In genomic region chr7:22193361-22194016, GRCh38 we compare ENCODE assay signal across 9 cellular contexts.
DNase-seq lines count a peak whose midpoint lies in the region; ATAC-seq lines count a peak whose summit lies in the region.
"Had no signal": no experiment of that assay in that cellular context is flagged by ENCODE, and none has a peak within 500 bp of the region (broad histone marks: within the 10 kb centered on the region; RNA-seq: fewer than 3 reads in every experiment).

No MANE protein-coding gene starts in this region.

- peak overlapping the region; percentile 76 for H3K27ac ChIP-seq in layer of hippocampus (ENCODE audit: low read depth, low read length)

- peak; percentile 81 for DNase-seq in NCI-H1092 treated with DMSO at 0.1 percent for 48 hours (lab: John Stamatoyannopoulos, UW)
- DNase-seq in ecto neural progenitor cell (ENCODE audit: low spot score), result peak; percentile 82
- peak; percentile 92 for DNase-seq in superior temporal gyrus (ENCODE audit: extremely low spot score)
- no peak for DNase-seq in activated effector memory CD4-positive, alpha-beta T cell treated with anti-CD3 and anti-CD28 coated beads, Interleukin-2, amount 50 U/mL, for 16 hours
- DNase-seq: activated B cell treated with CpG ODN at 0.5 μM for 24 hours had no signal

- H3K27me3 ChIP-seq in layer of hippocampus (ENCODE audit: control insufficient read depth, insufficient read depth, low read length), result no peaks in the 10 kb centered on the region

- ATAC-seq in GM19324 (IDR thresholded peaks at IDR 0.05; ENCODE audit: low FRiP score, unreplicated experiment) (no peak), HG02840 (IDR thresholded peaks at IDR 0.05; ENCODE audit: low FRiP score, unreplicated experiment) (no peak), HG03196 (IDR thresholded peaks at IDR 0.05; ENCODE audit: unreplicated experiment) (no peak)
